ENCODE assay signal across 27 cellular contexts in genomic region chr4:128241019-128241418, GRCh38. TPM values are rescaled to one million over a fixed set of nuclear protein-coding genes. Genes with fewer than 3 reads are reported as not detected.
DNase-seq lines count a peak whose midpoint lies in the region; ATAC-seq, FAIRE-seq and TF ChIP-seq lines count a peak whose summit lies in the region.
"Had no signal": no experiment of that assay in that cellular context is flagged by ENCODE, and none has a peak within 500 bp of the region (broad histone marks: within the 10 kb centered on the region; RNA-seq: fewer than 3 reads in every experiment).

No MANE protein-coding gene starts in this region.

- FAIRE-seq in astrocyte (lab: Jason Lieb, UNC) (no peak), HepG2 (lab: Jason Lieb, UNC) (no peak)

- peaks cover 8% of the 10 kb centered on the region for H3K36me3 Mint-ChIP-seq in astrocyte (ENCODE audit: low read depth, unreplicated experiment)
- no peaks in the 10 kb centered on the region for H3K36me3 Mint-ChIP-seq in activated naive CD4-positive, alpha-beta T cell treated with anti-CD3 and anti-CD28 coated beads, Interleukin-2, amount 50 U/mL, for 72 hours
- H3K36me3 Mint-ChIP-seq: activated CD8-positive, alpha-beta memory T cell treated with anti-CD3 and anti-CD28 coated beads, Interleukin-2, amount 10 ng/mL, durations not matched to agents 7 days and 5 days; activated naive CD8-positive, alpha-beta T cell; type B pancreatic cell had no signal

- H3K4me3 ChIP-seq in SK-N-SH (ENCODE audit: low read depth in 2 of 2, low read length in 1 of 2) (0 out of 4 replicates have a peak overlapping the region, but pooled peaks of 1 of the 2 experiments have one; percentile 9), astrocyte (ENCODE audit: insufficient read depth, low read depth, low read length) (no peak overlapping the region), HepG2 (replicated peaks in 1 of 3; ENCODE audit: insufficient read depth in 1 of 3, low read depth in 2 of 3, low read length in 3 of 3) (peak overlapping the region in 1 of 3 experiments; percentile 19; a peak in 2 of 6 replicates)
- H3K4me3 ChIP-seq: body of pancreas, colonic mucosa, heart left ventricle, left ventricle myocardium inferior, spleen had no signal

- peaks cover 5 to 10% of the 10 kb centered on the region in 2 experiments; a peak in 2 of 4 replicates for H3K4me1 ChIP-seq in SK-N-SH (ENCODE audit: control insufficient read depth in 1 of 2, insufficient read depth in 2 of 2, low read depth in 1 of 2, low read length in 1 of 2)
- H3K4me1 ChIP-seq in astrocyte (ENCODE audit: insufficient read depth, low read length), result peaks cover 17% of the 10 kb centered on the region
- peaks cover 18% of the 10 kb centered on the region for H3K4me1 ChIP-seq in HepG2 (ENCODE audit: insufficient read depth, low read length)
- H3K4me1 ChIP-seq: body of pancreas, colonic mucosa, heart left ventricle, left ventricle myocardium inferior, spleen had no signal

- TF ChIP-seq RAD21 in SK-N-SH (IDR thresholded peaks at IDR 0.05; ENCODE audit: low read length), result no peak
- TF ChIP-seq RAD21 in HepG2 (CRISPR knock-in tag; IDR thresholded peaks at IDR 0.05), result no peak

- BruUV-seq in HepG2 (replicated peaks; lab: Mats Ljungman, UMichigan), result no TSS peak

- H3K27ac Mint-ChIP-seq in astrocyte (ENCODE audit: unreplicated experiment), result peak overlapping the region; percentile 92
- H3K27ac Mint-ChIP-seq in activated naive CD4-positive, alpha-beta T cell treated with anti-CD3 and anti-CD28 coated beads, Interleukin-2, amount 50 U/mL, for 72 hours, result no peak overlapping the region
- H3K27ac Mint-ChIP-seq: activated CD8-positive, alpha-beta memory T cell treated with anti-CD3 and anti-CD28 coated beads, Interleukin-2, amount 10 ng/mL, durations not matched to agents 7 days and 5 days; activated naive CD8-positive, alpha-beta T cell; activated T-helper 1 cell treated with anti-CD3 and anti-CD28 coated beads, Interleukin-12 subunit alpha, Interleukin-12 subunit beta, Interleukin-2, Interleukin-4 antibody, amounts not matched to agents 30 ng/mL and 10 ng/mL and 1 ng/mL, durations not matched to agents 14 hours and 24 hours and 36 hours; B cell; endodermal cell; stimulated activated naive CD8-positive, alpha-beta T cell treated with anti-CD3 and anti-CD28 coated beads, Interleukin-15, amount 100 ng/mL, for 72 hours had no signal

- no peak for TF ChIP-seq EP300 in SK-N-SH (IDR thresholded peaks at IDR 0.05; ENCODE audit: borderline replicate concordance in 1 of 2, low read depth in 1 of 2, low read length in 1 of 2)
- TF ChIP-seq EP300 in HepG2 (IDR thresholded peaks at IDR 0.05; ENCODE audit: low read depth in 2 of 2, low read length in 2 of 2), result no peak
- TF ChIP-seq EP300 in HepG2 (CRISPR knock-in tag; IDR thresholded peaks at IDR 0.05; ENCODE audit: borderline replicate concordance), result no peak

- ATAC-seq in SK-N-SH treated with all-trans-retinoic acid at 6 μM for 48 hours (no peak), HepG2 (peak; percentile 46), HG03457 (IDR thresholded peaks at IDR 0.05; ENCODE audit: unreplicated experiment) (no peak)
- no peak for ATAC-seq in activated naive CD4-positive, alpha-beta T cell treated with anti-CD3 and anti-CD28 coated beads, Interleukin-2, amount 50 U/mL, for 72 hours
- ATAC-seq: activated CD8-positive, alpha-beta memory T cell treated with anti-CD3 and anti-CD28 coated beads, Interleukin-2, amount 10 ng/mL, durations not matched to agents 7 days and 5 days; body of pancreas; stimulated activated naive CD8-positive, alpha-beta T cell treated with anti-CD3 and anti-CD28 coated beads, Interleukin-15, amount 100 ng/mL, for 72 hours had no signal

- POLR2A ChIA-PET in SK-N-SH (lab: Yijun Ruan, JAX), result no interaction called here
- POLR2A ChIA-PET in HepG2 (lab: Yijun Ruan, JAX), result no interaction called here

- peaks cover 19% of the 10 kb centered on the region for H3K4me1 Mint-ChIP-seq in astrocyte (ENCODE audit: low read depth, unreplicated experiment)
- H3K4me1 Mint-ChIP-seq: activated CD8-positive, alpha-beta memory T cell treated with anti-CD3 and anti-CD28 coated beads, Interleukin-2, amount 10 ng/mL, durations not matched to agents 7 days and 5 days; B cell; endodermal cell; stimulated activated naive CD8-positive, alpha-beta T cell treated with anti-CD3 and anti-CD28 coated beads, Interleukin-15, amount 100 ng/mL, for 72 hours had no signal

- H3K9me2 ChIP-seq in SK-N-SH, result no peaks in the 10 kb centered on the region

- CTCF ChIA-PET in SK-N-SH (lab: Yijun Ruan, JAX), result no interaction called here
- CTCF ChIA-PET in HepG2 (lab: Yijun Ruan, JAX; ENCODE audit: low intra/inter-chr PET ratio, low total read pairs), result no interaction called here

- H3K27ac ChIP-seq in SK-N-SH (ENCODE audit: low read depth in 2 of 2, low read length in 1 of 2) (peak overlapping the region; percentile 69 to 78; a peak in 3 of 4 replicates), astrocyte (ENCODE audit: low read depth, low read length) (peak overlapping the region; percentile 80), HepG2 (ENCODE audit: extremely low read length, insufficient read depth, low read length) (no peak overlapping the region)
- H3K27ac ChIP-seq: 22Rv1, body of pancreas, colonic mucosa, heart left ventricle, left ventricle myocardium inferior, spleen had no signal

- H3K9me3 ChIP-seq in SK-N-SH (no peaks in the 10 kb centered on the region), astrocyte (ENCODE audit: insufficient read depth, low read depth, low read length) (no peaks in the 10 kb centered on the region), HepG2 (ENCODE audit: low read length) (peaks cover 4% of the 10 kb centered on the region; the same call in 1 of the 2 replicates)
- H3K9me3 ChIP-seq: body of pancreas, colonic mucosa, left ventricle myocardium inferior, spleen had no signal

- TF ChIP-seq CTCF in SK-N-SH (IDR thresholded peaks at IDR 0.05) (no peak), astrocyte (IDR thresholded peaks at IDR 0.05; ENCODE audit: insufficient read depth, low read depth, low read length) (no peak), HepG2 (CRISPR knock-in tag; IDR thresholded peaks at IDR 0.05) (no peak)

- H3F3A ChIP-seq in SK-N-SH (replicated peaks; ENCODE audit: insufficient read depth), result peaks cover 4% of the 10 kb centered on the region

- DNase-seq in SK-N-SH (no peak), astrocyte (ENCODE audit: low read depth) (no peak), HepG2 (ENCODE audit: low spot score) (no peak), NCI-H526 treated with DMSO at 0.1 percent for 48 hours (lab: John Stamatoyannopoulos, UW) (no peak), NCI-H2171 treated with DMSO at 0.1 percent for 48 hours (lab: John Stamatoyannopoulos, UW) (no peak)
- DNase-seq in activated naive CD4-positive, alpha-beta T cell treated with anti-CD3 and anti-CD28 coated beads, Interleukin-2, amount 50 U/mL, for 72 hours (ENCODE audit: low spot score in 2 of 2), result no peak
- DNase-seq: activated CD4-positive, alpha-beta T cell treated with anti-CD3 and anti-CD28 coated beads for 48 hours; activated CD8-positive, alpha-beta memory T cell treated with anti-CD3 and anti-CD28 coated beads, Interleukin-2, amount 10 ng/mL, durations not matched to agents 7 days and 5 days; body of pancreas; colonic mucosa; endodermal cell; left ventricle myocardium inferior; NCI-H1105 treated with DMSO at 0.1 percent for 48 hours; NCI-H2081; RPMI8226; spleen; stimulated activated CD4-positive, alpha-beta T cell treated with anti-CD3 and anti-CD28 coated beads, Interleukin-4, amount 100 ng/mL, for 24 hours; stimulated activated naive CD8-positive, alpha-beta T cell treated with anti-CD3 and anti-CD28 coated beads, Interleukin-15, amount 100 ng/mL, for 72 hours had no signal

- intact Hi-C loops in HepG2 (cut with micrococcal nuclease; ENCODE audit: unreplicated experiment), result no loop called here

- H4K20me1 ChIP-seq in SK-N-SH (ENCODE audit: insufficient read depth) (no peaks in the 10 kb centered on the region), astrocyte (ENCODE audit: insufficient read depth, low read length) (no peaks in the 10 kb centered on the region), HepG2 (ENCODE audit: insufficient read depth, low read length) (no peaks in the 10 kb centered on the region)

- H3K27me3 ChIP-seq in SK-N-SH (ENCODE audit: insufficient read depth) (no peaks in the 10 kb centered on the region), astrocyte (ENCODE audit: insufficient read depth, low read length) (no peaks in the 10 kb centered on the region), HepG2 (ENCODE audit: control insufficient read depth in 1 of 2, insufficient read depth in 2 of 2, low read length in 2 of 2) (peaks cover 0 to 2% of the 10 kb centered on the region in 2 experiments; a peak in 2 of 5 replicates)
- H3K27me3 ChIP-seq: body of pancreas, colonic mucosa, heart left ventricle, spleen had no signal

- 0 out of 2 replicates have a peak overlapping the region, but pooled peaks have one; percentile 46 for H3K4me2 ChIP-seq in SK-N-SH
- H3K4me2 ChIP-seq in astrocyte (ENCODE audit: low read length), result peak overlapping the region; percentile 43
- peak overlapping the region; percentile 71 for H3K4me2 ChIP-seq in HepG2 (ENCODE audit: low read depth, low read length)

- no peaks in the 10 kb centered on the region for H3K36me3 ChIP-seq in SK-N-SH (replicated peaks in 1 of 2; ENCODE audit: control insufficient read depth in 1 of 2, insufficient read depth in 2 of 2, low read length in 1 of 2)
- H3K36me3 ChIP-seq in astrocyte (ENCODE audit: insufficient read depth, low read length), result no peaks in the 10 kb centered on the region
- H3K36me3 ChIP-seq in HepG2 (replicated peaks in 1 of 2; ENCODE audit: control insufficient read depth in 1 of 2, insufficient read depth in 2 of 2, low read length in 2 of 2), result no peaks in the 10 kb centered on the region
- H3K36me3 ChIP-seq: colonic mucosa, heart left ventricle, left ventricle myocardium inferior, spleen had no signal

- 97% methylated on average over 3 of the region's 3 CpGs for WGBS in SK-N-SH (ENCODE audit: low lambda C conversion rate)
- 77% methylated on average over 3 of the region's 3 CpGs for WGBS in HepG2 (ENCODE audit: low lambda C conversion rate)

- peaks cover 14% of the 10 kb centered on the region for H3K9me3 Mint-ChIP-seq in astrocyte (ENCODE audit: unreplicated experiment)
- peaks cover 0 to under 1% of the 10 kb centered on the region in 2 donors for H3K9me3 Mint-ChIP-seq in activated naive CD4-positive, alpha-beta T cell treated with anti-CD3 and anti-CD28 coated beads, Interleukin-2, amount 50 U/mL, for 72 hours
- H3K9me3 Mint-ChIP-seq: stimulated activated naive CD8-positive, alpha-beta T cell treated with anti-CD3 and anti-CD28 coated beads, Interleukin-15, amount 100 ng/mL, for 72 hours; type B pancreatic cell had no signal

- H3K27me3 Mint-ChIP-seq in astrocyte (ENCODE audit: low read depth, unreplicated experiment), result no peaks in the 10 kb centered on the region
- H3K27me3 Mint-ChIP-seq: activated naive CD8-positive, alpha-beta T cell; type B pancreatic cell had no signal

- H3K79me2 ChIP-seq in SK-N-SH (ENCODE audit: insufficient read depth) (no peaks in the 10 kb centered on the region), astrocyte (ENCODE audit: insufficient read depth, low read length) (no peaks in the 10 kb centered on the region), HepG2 (ENCODE audit: insufficient read depth, low read length) (no peaks in the 10 kb centered on the region)

- H3K9ac ChIP-seq in SK-N-SH (peak overlapping the region; percentile 52), astrocyte (ENCODE audit: low read length) (peak overlapping the region; percentile 56), HepG2 (ENCODE audit: insufficient read depth, low read depth, low read length) (no peak overlapping the region; the same call in 1 of the 2 replicates)

- in situ Hi-C loops in HepG2 (cut with HindIII; ENCODE audit: extremely low pct_ligation_motif_present, low pct_unique_long_range_greater_than_20kb), result no loop called here

- TF ChIP-seq POLR2A in HepG2 (IDR thresholded peaks at IDR 0.05; ENCODE audit: insufficient read depth in 1 of 2, low read depth in 2 of 2, low read length in 2 of 2), result no peak

- H2AFZ ChIP-seq in SK-N-SH (ENCODE audit: low read depth), result peak overlapping the region; percentile 36; the same call in 1 of the 2 replicates
- H2AFZ ChIP-seq in astrocyte (ENCODE audit: low read depth, low read length), result no peak overlapping the region
- H2AFZ ChIP-seq in HepG2 (ENCODE audit: low read length), result peak overlapping the region; percentile 76

- H3K4me3 Mint-ChIP-seq in astrocyte (ENCODE audit: unreplicated experiment), result peak overlapping the region; percentile 18
- H3K4me3 Mint-ChIP-seq: activated CD8-positive, alpha-beta memory T cell treated with anti-CD3 and anti-CD28 coated beads, Interleukin-2, amount 10 ng/mL, durations not matched to agents 7 days and 5 days; activated naive CD8-positive, alpha-beta T cell; activated T-helper 1 cell treated with anti-CD3 and anti-CD28 coated beads, Interleukin-12 subunit alpha, Interleukin-12 subunit beta, Interleukin-2, Interleukin-4 antibody, amounts not matched to agents 30 ng/mL and 10 ng/mL and 1 ng/mL, durations not matched to agents 14 hours and 24 hours and 36 hours; B cell; endodermal cell; neural crest cell; stimulated activated naive CD8-positive, alpha-beta T cell treated with anti-CD3 and anti-CD28 coated beads, Interleukin-15, amount 100 ng/mL, for 72 hours; type B pancreatic cell had no signal

RNA-seq across cellular contexts. Expression of gene PGRMC2, which starts 46.6 kb away (rescaled TPM):
- 17.5 and 18.2 TPM in 2 replicates for polyA plus RNA-seq in SK-N-SH (2012; rRNA removed)
- 41.8 and 54.8 TPM in 2 replicates for polyA plus RNA-seq in SK-N-SH (2012; cell fraction: cytosol; rRNA removed)
- polyA plus RNA-seq in SK-N-SH (2012; cell fraction: nucleus; rRNA removed), result 7.7 and 17.3 TPM in 2 replicates
- 158 and 161 TPM in 2 replicates for total RNA-seq in astrocyte
- 19.8 and 27.2 TPM in 2 replicates for total RNA-seq in HepG2 (2016; rRNA removed; fragmentation: Illumina TruSeq; extraction: Trizol)
- total RNA-seq in HepG2 (2016; cell fraction: cytosol; rRNA removed; fragmentation: Illumina TruSeq; extraction: Trizol; ENCODE audit: low read depth), result 5.6 and 7.3 TPM in 2 replicates
- total RNA-seq in HepG2 (2016; cell fraction: insoluble cytoplasmic fraction; rRNA removed; fragmentation: Illumina TruSeq; extraction: Trizol), result 18.8 and 21.0 TPM in 2 replicates
- 22.0 and 23.6 TPM in 2 replicates for total RNA-seq in HepG2 (2016; cell fraction: membrane; rRNA removed; fragmentation: Illumina TruSeq; extraction: Trizol)
- total RNA-seq in HepG2 (2016; cell fraction: nucleus; rRNA removed; fragmentation: Illumina TruSeq; extraction: Trizol), result 38.9 and 41.1 TPM in 2 replicates
- polyA plus RNA-seq in HepG2 (2011; rRNA removed), result 15.4 and 16.0 TPM in 2 replicates
- 5.6 and 9.7 TPM in 2 replicates for polyA plus RNA-seq in HepG2 (2011; cell fraction: cytosol; rRNA removed)
- 3.3 and 5.9 TPM in 2 replicates for polyA plus RNA-seq in HepG2 (2011; cell fraction: nucleus; rRNA removed)
- 88.6 and 121 TPM in 2 replicates for polyA plus RNA-seq in HepG2 (2012)
- 16.7 and 17.1 TPM in 2 replicates for polyA plus RNA-seq in HepG2 (2016; cell fraction: cytosol; fragmentation: Illumina TruSeq; extraction: Trizol; ENCODE audit: low read depth)
- 56.1 and 64.1 TPM in 2 replicates for polyA plus RNA-seq in HepG2 (2016; cell fraction: insoluble cytoplasmic fraction; fragmentation: Illumina TruSeq; extraction: Trizol; ENCODE audit: low read depth)
- polyA plus RNA-seq in HepG2 (2016; cell fraction: membrane; fragmentation: Illumina TruSeq; extraction: Trizol; ENCODE audit: low read depth), result 31.4 and 36.4 TPM in 2 replicates
- polyA plus RNA-seq in HepG2 (2016; cell fraction: nucleus; fragmentation: Illumina TruSeq; extraction: Trizol; ENCODE audit: insufficient read depth, low read depth), result 142 and 152 TPM in 2 replicates
- 2.3 TPM in 2 replicates for polyA minus RNA-seq in HepG2 (2011; rRNA and poly(A)+ RNA removed; ENCODE audit: low replicate concordance)
- polyA minus RNA-seq in HepG2 (2011; cell fraction: cytosol; rRNA and poly(A)+ RNA removed), result 9.8 and 11.8 TPM in 2 replicates
- polyA minus RNA-seq in HepG2 (2011; cell fraction: nucleus; rRNA and poly(A)+ RNA removed), result 6.7 and 10.9 TPM in 2 replicates
- total RNA-seq in activated naive CD4-positive, alpha-beta T cell treated with anti-CD3 and anti-CD28 coated beads, Interleukin-2, amount 50 U/mL, for 72 hours, result 10 to 100 TPM; 23.6 to 52.7 TPM
